1 cellular context compared by ENCODE assay signal in genomic region chr6:46648869-46649488, GRCh38.
TF ChIP-seq lines count a peak whose summit lies in the region.

No MANE protein-coding gene starts in this region.

TF ChIP-seq in HEK293, 187 proteins besides CTCF, POLR2A, EP300 and RAD21 (continued from another document):
- TF ChIP-seq INSM2 (tag by site-specific recombination; IDR thresholded peaks at IDR 0.05) (peak; percentile 49; the same call in 1 of the 2 replicates), OSR2 (tag by site-specific recombination; IDR thresholded peaks at IDR 0.05) (peak; percentile 71), ZNF600 (tag by site-specific recombination; IDR thresholded peaks at IDR 0.05) (peak; percentile 50; the same call in 1 of the 2 replicates), WT1 (tag by site-specific recombination; IDR thresholded peaks at IDR 0.05) (no peak), PRDM10 (tag by site-specific recombination; IDR thresholded peaks at IDR 0.05) (peak; percentile 26; the same call in 1 of the 2 replicates), MEIS1 (CRISPR knock-in tag; IDR thresholded peaks at IDR 0.05; ENCODE audit: borderline replicate concordance) (no peak), ZNF639 (tag by site-specific recombination; IDR thresholded peaks at IDR 0.05) (peak; percentile 51; the same call in 1 of the 2 replicates), PRDM1 (tag by site-specific recombination; IDR thresholded peaks at IDR 0.05) (peak; percentile 50), ZNF366 (tag by site-specific recombination; conservative IDR thresholded peaks at IDR 0.05) (peak; percentile 80), ZNF560 (tag by site-specific recombination; IDR thresholded peaks at IDR 0.05; ENCODE audit: borderline replicate concordance) (no peak), ZBTB1 (tag by site-specific recombination; IDR thresholded peaks at IDR 0.05) (no peak), ZEB2 (tag by site-specific recombination; IDR thresholded peaks at IDR 0.05) (no peak), ZNF544 (tag by site-specific recombination; IDR thresholded peaks at IDR 0.05) (no peak), TCF7L2 (IDR thresholded peaks at IDR 0.05; ENCODE audit: borderline replicate concordance, low read depth, low read length) (peak; percentile 69; the same call in 1 of the 2 replicates), ZBTB44 (tag by site-specific recombination; IDR thresholded peaks at IDR 0.05) (peak; percentile 37; the same call in 1 of the 2 replicates), ZNF169 (tag by site-specific recombination; IDR thresholded peaks at IDR 0.05) (no peak), YY2 (tag by site-specific recombination; IDR thresholded peaks at IDR 0.05) (peak; percentile 18; the same call in 1 of the 2 replicates), ZNF571 (tag by site-specific recombination; IDR thresholded peaks at IDR 0.05) (no peak), ZNF629 (tag by site-specific recombination; IDR thresholded peaks at IDR 0.05) (peak; percentile 63), TSHZ1 (tag by site-specific recombination; IDR thresholded peaks at IDR 0.05; ENCODE audit: borderline replicate concordance) (peak; percentile 22; the same call in 1 of the 2 replicates), ZBTB6 (tag by site-specific recombination; IDR thresholded peaks at IDR 0.05) (no peak), PRDM6 (tag by site-specific recombination; IDR thresholded peaks at IDR 0.05) (peak; percentile 49; the same call in 1 of the 2 replicates), ZNF488 (tag by site-specific recombination; IDR thresholded peaks at IDR 0.05) (no peak), ZNF692 (tag by site-specific recombination; IDR thresholded peaks at IDR 0.05) (0 out of 2 replicates have a peak, but pooled peaks have one; percentile 11), ATF2 (tag by site-specific recombination; IDR thresholded peaks at IDR 0.05; ENCODE audit: low read depth) (no peak), ZNF140 (tag by site-specific recombination; IDR thresholded peaks at IDR 0.05) (no peak)
